In genomic region chr20:44190197-44190852, GRCh38 we compare ENCODE assay signal across 8 cellular contexts. TPM values are rescaled to one million over a fixed set of nuclear protein-coding genes. Genes with fewer than 3 reads are reported as not detected.
DNase-seq lines count a peak whose midpoint lies in the region; ATAC-seq, FAIRE-seq and TF ChIP-seq lines count a peak whose summit lies in the region.
"Not testable (repeated sequence)": the region's sequence is repeated elsewhere in the genome, so short reads cannot be mapped to it uniquely, and the experiment has no call there.

No MANE protein-coding gene starts in this region.

- FAIRE-seq in GM18507 (lab: Jason Lieb, UNC), result peak; percentile 67

- peak overlapping the region; percentile 96 for H3K27ac ChIP-seq in RWPE2 (ENCODE audit: poor library complexity, severe bottlenecking)
- H3K27ac ChIP-seq in smooth muscle cell (ENCODE audit: low read depth), result not testable (repeated sequence)

- H3K9ac ChIP-seq in smooth muscle cell (ENCODE audit: low read depth), result not testable (repeated sequence)

- H3K36me3 ChIP-seq in RWPE2 (ENCODE audit: low read depth); smooth muscle cell (ENCODE audit: low read depth): not testable (repeated sequence)

- H4K20me1 ChIP-seq in smooth muscle cell (ENCODE audit: low read depth), result not testable (repeated sequence)

- not testable (repeated sequence) for H3F3A ChIP-seq in smooth muscle cell (ENCODE audit: low read depth)

- not testable (repeated sequence) for H3K4me2 ChIP-seq in smooth muscle cell

- H3K27me3 ChIP-seq in RWPE2 (ENCODE audit: insufficient read depth, poor library complexity, severe bottlenecking); smooth muscle cell (ENCODE audit: low read depth): not testable (repeated sequence)

- H3K79me2 ChIP-seq in smooth muscle cell (ENCODE audit: low read depth), result peaks cover 12% of the 10 kb centered on the region

- TF ChIP-seq CTCF in RWPE2 (IDR thresholded peaks at IDR 0.05; ENCODE audit: poor library complexity, severe bottlenecking) (peak; percentile 100), smooth muscle cell (IDR thresholded peaks at IDR 0.05; ENCODE audit: borderline replicate concordance, insufficient read depth, poor library complexity, severe bottlenecking) (peak; percentile 79)

- ATAC-seq in RWPE2 (ENCODE audit: low read depth), result peak; percentile 15

- not testable (repeated sequence) for H2AFZ ChIP-seq in smooth muscle cell (ENCODE audit: low read depth)

- H3K4me3 ChIP-seq in RWPE2 (ENCODE audit: severe bottlenecking); smooth muscle cell: not testable (repeated sequence)

- DNase-seq in AG20443 (ENCODE audit: low spot score), result peak; percentile 61
- DNase-seq in GM18507 (ENCODE audit: extremely low spot score, insufficient read length, low read depth), result peak; percentile 40
- peak; percentile 68 for DNase-seq in NCI-H146 (lab: John Stamatoyannopoulos, UW)
- not testable (repeated sequence) for DNase-seq in RWPE2 (ENCODE audit: low spot score); smooth muscle cell (lab: John Stamatoyannopoulos, UW; ENCODE audit: unreplicated experiment)
- DNase-seq in activated CD8-positive, alpha-beta memory T cell treated with anti-CD3 and anti-CD28 coated beads, Interleukin-2, amount 50 U/mL, for 4 hours, result peak; percentile 37
- peak; percentile 30 for DNase-seq in effector CD4-positive, alpha-beta T cell
- peak; percentile 78 for DNase-seq in kidney tubule cell (ENCODE audit: low spot score)

- not testable (repeated sequence) for H3K9me3 ChIP-seq in RWPE2 (ENCODE audit: severe bottlenecking); smooth muscle cell (replicated peaks; ENCODE audit: low read depth)

- H3K4me1 ChIP-seq in RWPE2 (ENCODE audit: insufficient read depth, poor library complexity, severe bottlenecking), result peaks cover 24% of the 10 kb centered on the region
- peaks cover 11% of the 10 kb centered on the region for H3K4me1 ChIP-seq in smooth muscle cell (ENCODE audit: low read depth)

- WGBS in smooth muscle cell (ENCODE audit: low lambda C conversion rate), result 39% methylated on average over 15 of the region's 15 CpGs

RNA-seq across cellular contexts. Expression of gene JPH2, which starts 3.3 kb away (rescaled TPM):
- total RNA-seq in smooth muscle cell, result 3.9 and 4.4 TPM in 2 replicates
- polyA plus RNA-seq in smooth muscle cell, result 6.0 and 7.4 TPM in 2 replicates

RNA-seq across cellular contexts. Expression of gene OSER1, which starts 20.2 kb away (rescaled TPM):
- total RNA-seq in smooth muscle cell, result 32.8 and 42.3 TPM in 2 replicates
- 33.1 and 37.6 TPM in 2 replicates for polyA plus RNA-seq in smooth muscle cell

RNA-seq across cellular contexts. Expression of gene GDAP1L1, which starts 56.8 kb away (rescaled TPM):
- 0.67 TPM in 1 of 2 replicates, not detected in the other for total RNA-seq in smooth muscle cell
- 0.58 TPM in 1 of 2 replicates, not detected in the other for polyA plus RNA-seq in smooth muscle cell
